In genomic region chr3:123802007-123802630, GRCh38 we compare ENCODE assay signal across 16 cellular contexts.
"Had no signal": no experiment of that assay in that cellular context is flagged by ENCODE, and none has a peak within 500 bp of the region (broad histone marks: within the 10 kb centered on the region; RNA-seq: fewer than 3 reads in every experiment).

No MANE protein-coding gene starts in this region.

- H3K27me3 Mint-ChIP-seq: stimulated activated memory B cell treated with anti-CD40 and anti-IgM and Interleukin-4, amounts not matched to agents 10 μg/mL and 1 μg/mL and 100 μg/mL, for 72 hours had no signal

- H3K27ac Mint-ChIP-seq: natural killer cell; stimulated activated memory B cell treated with anti-CD40 and anti-IgM and Interleukin-4, amounts not matched to agents 10 μg/mL and 1 μg/mL and 100 μg/mL, for 72 hours; type B pancreatic cell had no signal

- H3K36me3 ChIP-seq: prostate gland, uterus had no signal

- H3K36me3 Mint-ChIP-seq: natural killer cell; stimulated activated memory B cell treated with anti-CD40 and anti-IgM and Interleukin-4, amounts not matched to agents 10 μg/mL and 1 μg/mL and 100 μg/mL, for 72 hours; type B pancreatic cell had no signal

- H3K4me1 ChIP-seq: gastroesophageal sphincter, parathyroid adenoma, prostate gland, uterus had no signal

- H3K4me1 Mint-ChIP-seq: natural killer cell; stimulated activated memory B cell treated with anti-CD40 and anti-IgM and Interleukin-4, amounts not matched to agents 10 μg/mL and 1 μg/mL and 100 μg/mL, for 72 hours; stimulated activated naive CD8-positive, alpha-beta T cell treated with anti-CD3 and anti-CD28 coated beads, Interleukin-15, amount 100 ng/mL, for 72 hours had no signal

- H3K27ac ChIP-seq: coronary artery, dorsolateral prefrontal cortex, gastroesophageal sphincter, parathyroid adenoma, prostate gland had no signal

- H3K4me3 ChIP-seq: coronary artery, dorsolateral prefrontal cortex, gastroesophageal sphincter, mucosa of descending colon, prostate gland, thoracic aorta, uterus had no signal

- H3K4me3 Mint-ChIP-seq: natural killer cell; stimulated activated memory B cell treated with anti-CD40 and anti-IgM and Interleukin-4, amounts not matched to agents 10 μg/mL and 1 μg/mL and 100 μg/mL, for 72 hours; stimulated activated naive CD8-positive, alpha-beta T cell treated with anti-CD3 and anti-CD28 coated beads, Interleukin-15, amount 100 ng/mL, for 72 hours; type B pancreatic cell had no signal

- H3K9me3 Mint-ChIP-seq: natural killer cell; stimulated activated memory B cell treated with anti-CD40 and anti-IgM and Interleukin-4, amounts not matched to agents 10 μg/mL and 1 μg/mL and 100 μg/mL, for 72 hours; stimulated activated naive CD8-positive, alpha-beta T cell treated with anti-CD3 and anti-CD28 coated beads, Interleukin-15, amount 100 ng/mL, for 72 hours; type B pancreatic cell had no signal

- H3K9ac ChIP-seq: parathyroid adenoma had no signal

- DNase-seq: caudate nucleus; dorsolateral prefrontal cortex; effector CD8-positive, alpha-beta T cell; glutamatergic neuron; mucosa of descending colon; natural killer cell; stimulated activated CD4-positive, alpha-beta T cell treated with anti-CD3 and anti-CD28 coated beads, Interleukin-4, amount 100 ng/mL, for 24 hours; stimulated activated naive CD8-positive, alpha-beta T cell treated with anti-CD3 and anti-CD28 coated beads, Interleukin-15, amount 100 ng/mL, for 72 hours; uterus had no signal

- H3K27me3 ChIP-seq: gastroesophageal sphincter, uterus had no signal

- H3K9me3 ChIP-seq: gastroesophageal sphincter, mucosa of descending colon, prostate gland, thoracic aorta, uterus had no signal
